In genomic region chr15:40320409-40320808, GRCh38 we compare ENCODE assay signal across 25 cellular contexts. TPM values are rescaled to one million over a fixed set of nuclear protein-coding genes. Genes with fewer than 3 reads are reported as not detected.
"Had no signal": no experiment of that assay in that cellular context is flagged by ENCODE, and none has a peak within 500 bp of the region (broad histone marks: within the 10 kb centered on the region; RNA-seq: fewer than 3 reads in every experiment).

No MANE protein-coding gene starts in this region.

- DNase-seq: foreskin keratinocyte had no signal

- H3K27ac Mint-ChIP-seq: activated naive CD4-positive, alpha-beta T cell treated with anti-CD3 and anti-CD28 coated beads for 36 hours; activated naive CD8-positive, alpha-beta T cell treated with anti-CD3 and anti-CD28 coated beads for 36 hours; progenitor cell of endocrine pancreas; stimulated activated naive B cell treated with anti-CD40 and anti-IgM and Interleukin-4, amounts not matched to agents 10 μg/mL and 1 μg/mL and 100 μg/mL, for 72 hours had no signal

- H3K27me3 Mint-ChIP-seq: activated CD8-positive, alpha-beta T cell treated with anti-CD3 and anti-CD28 coated beads for 36 hours; activated naive CD8-positive, alpha-beta T cell treated with anti-CD3 and anti-CD28 coated beads for 36 hours had no signal

- H3K36me3 ChIP-seq: brain microvascular endothelial cell, esophagus muscularis mucosa, heart left ventricle, left lung, neutrophil, ovary, sigmoid colon, stomach, suprapubic skin, tibial artery had no signal

- H3K9me3 ChIP-seq: esophagus muscularis mucosa, heart left ventricle, left lung, mucosa of descending colon, neutrophil, ovary, sigmoid colon, stomach, suprapubic skin, tibial artery had no signal

- H3K27ac ChIP-seq: brain microvascular endothelial cell, foreskin keratinocyte, left lung, ovary, suprapubic skin, VCaP had no signal

- H3K4me3 Mint-ChIP-seq: activated CD8-positive, alpha-beta T cell treated with anti-CD3 and anti-CD28 coated beads for 36 hours; activated naive CD4-positive, alpha-beta T cell treated with anti-CD3 and anti-CD28 coated beads for 36 hours; activated naive CD8-positive, alpha-beta T cell treated with anti-CD3 and anti-CD28 coated beads for 36 hours; stimulated activated naive B cell treated with anti-CD40 and anti-IgM and Interleukin-4, amounts not matched to agents 10 μg/mL and 1 μg/mL and 100 μg/mL, for 72 hours had no signal

- H3K27me3 ChIP-seq: brain microvascular endothelial cell, esophagus muscularis mucosa, foreskin keratinocyte, heart left ventricle, left lung, ovary, sigmoid colon, suprapubic skin had no signal

- H3K9me3 Mint-ChIP-seq: activated CD8-positive, alpha-beta T cell treated with anti-CD3 and anti-CD28 coated beads for 36 hours; activated naive CD4-positive, alpha-beta T cell treated with anti-CD3 and anti-CD28 coated beads for 36 hours; activated naive CD8-positive, alpha-beta T cell treated with anti-CD3 and anti-CD28 coated beads for 36 hours; nephron; stimulated activated naive B cell treated with anti-CD40 and anti-IgM and Interleukin-4, amounts not matched to agents 10 μg/mL and 1 μg/mL and 100 μg/mL, for 72 hours had no signal

- H3K4me3 ChIP-seq: esophagus muscularis mucosa, heart left ventricle, left lung, lung, mucosa of descending colon, ovary, sigmoid colon, smooth muscle cell, stomach, suprapubic skin, tibial artery had no signal

- H3K4me1 ChIP-seq: foreskin keratinocyte had no signal

RNA-seq across cellular contexts. Expression of gene PLCB2, which starts 12.7 kb away (rescaled TPM):
- total RNA-seq: renal cortical epithelial cell had no signal
- polyA plus RNA-seq: smooth muscle cell had no signal

RNA-seq across cellular contexts. Expression of gene PHGR1, which starts 30.4 kb away (rescaled TPM):
- total RNA-seq: activated CD8-positive, alpha-beta T cell treated with anti-CD3 and anti-CD28 coated beads for 36 hours; activated naive CD4-positive, alpha-beta T cell treated with anti-CD3 and anti-CD28 coated beads for 36 hours; activated naive CD8-positive, alpha-beta T cell treated with anti-CD3 and anti-CD28 coated beads for 36 hours; astrocyte; foreskin keratinocyte; heart left ventricle; left lung; lung; renal cortical epithelial cell; smooth muscle cell; suprapubic skin; T-helper 1 cell treated with Interleukin-12 subunit alpha and Interleukin-12 subunit beta and Interleukin-4 antibody, amounts not matched to agents 30 ng/mL and 1 ng/mL, for 36 hours; ureter had no signal
- polyA plus RNA-seq: foreskin keratinocyte, smooth muscle cell had no signal

RNA-seq across cellular contexts. Expression of gene ANKRD63, which starts 37.5 kb away (rescaled TPM):
- total RNA-seq: activated CD8-positive, alpha-beta T cell treated with anti-CD3 and anti-CD28 coated beads for 36 hours; activated naive CD4-positive, alpha-beta T cell treated with anti-CD3 and anti-CD28 coated beads for 36 hours; activated naive CD8-positive, alpha-beta T cell treated with anti-CD3 and anti-CD28 coated beads for 36 hours; astrocyte; esophagus muscularis mucosa; foreskin keratinocyte; left lung; lung; progenitor cell of endocrine pancreas; smooth muscle cell; suprapubic skin; T-helper 1 cell treated with Interleukin-12 subunit alpha and Interleukin-12 subunit beta and Interleukin-4 antibody, amounts not matched to agents 30 ng/mL and 1 ng/mL, for 36 hours; ureter had no signal
- polyA plus RNA-seq: foreskin keratinocyte, heart left ventricle, lung, ovary, sigmoid colon, smooth muscle cell, stomach had no signal
